In the genomic region with DNA sequence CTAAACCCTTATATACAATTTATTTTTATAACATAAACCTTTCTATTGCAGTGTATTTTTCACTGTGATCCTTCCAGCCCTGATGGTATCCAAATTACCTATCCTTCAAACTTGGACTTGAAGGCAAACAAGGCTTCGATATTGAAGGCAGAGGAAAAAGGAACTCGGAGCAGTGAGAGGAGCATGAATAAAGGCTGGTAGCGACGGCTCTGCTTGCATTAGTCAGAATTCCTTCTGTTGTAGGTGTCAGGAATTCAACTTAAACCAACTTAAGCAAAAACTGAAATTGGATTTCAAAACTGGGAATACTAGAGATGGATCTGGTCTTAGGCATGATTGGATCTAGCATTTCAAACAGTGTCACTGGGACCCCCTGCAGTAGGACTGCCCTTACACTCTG, we compare ENCODE assay signal across 24 cellular contexts.
"Had no signal": no experiment of that assay in that cellular context is flagged by ENCODE, and none has a peak within 500 bp of the region (broad histone marks: within the 10 kb centered on the region; RNA-seq: fewer than 3 reads in every experiment).

No MANE protein-coding gene starts in this region.

- H3K9ac ChIP-seq: SK-N-SH had no signal

- H3K27me3 ChIP-seq: MG63 had no signal

- H3K36me3 ChIP-seq: MG63 had no signal

- H3K9me3 ChIP-seq: MG63, SK-N-SH had no signal

- H3K4me2 ChIP-seq: SK-N-SH had no signal

- DNase-seq: Karpas-422, KG1, MG63, NCI-H1092, NCI-H1105 treated with DMSO at 0.1 percent for 48 hours, NCI-H1417 treated with DMSO at 0.1 percent for 48 hours, NCI-H146, NCI-H1694 treated with DMSO at 0.1 percent for 48 hours, NCI-H1930, NCI-H2081, NCI-H2107, NCI-H2227 treated with DMSO at 0.1 percent for 48 hours, NCI-H446, NCI-H510A, NCI-H524 treated with DMSO at 0.1 percent for 48 hours, NCI-H69, NCI-H774, PC-3, SHP77, SK-N-SH, SW 1271, T-cell had no signal

- H3K4me3 ChIP-seq: MG63 had no signal

- H3K27ac ChIP-seq: HL-60, RWPE1 had no signal

- H3K9me2 ChIP-seq: SK-N-SH had no signal
